In genomic region chr19:45883586-45883880, GRCh38 we compare ENCODE assay signal across 1 cellular context.
TF ChIP-seq lines count a peak whose summit lies in the region.

No MANE protein-coding gene starts in this region.

TF ChIP-seq in GM23338, 12 proteins besides CTCF, POLR2A, EP300 and RAD21 (continued from another document):
- TF ChIP-seq, protein P1, sequence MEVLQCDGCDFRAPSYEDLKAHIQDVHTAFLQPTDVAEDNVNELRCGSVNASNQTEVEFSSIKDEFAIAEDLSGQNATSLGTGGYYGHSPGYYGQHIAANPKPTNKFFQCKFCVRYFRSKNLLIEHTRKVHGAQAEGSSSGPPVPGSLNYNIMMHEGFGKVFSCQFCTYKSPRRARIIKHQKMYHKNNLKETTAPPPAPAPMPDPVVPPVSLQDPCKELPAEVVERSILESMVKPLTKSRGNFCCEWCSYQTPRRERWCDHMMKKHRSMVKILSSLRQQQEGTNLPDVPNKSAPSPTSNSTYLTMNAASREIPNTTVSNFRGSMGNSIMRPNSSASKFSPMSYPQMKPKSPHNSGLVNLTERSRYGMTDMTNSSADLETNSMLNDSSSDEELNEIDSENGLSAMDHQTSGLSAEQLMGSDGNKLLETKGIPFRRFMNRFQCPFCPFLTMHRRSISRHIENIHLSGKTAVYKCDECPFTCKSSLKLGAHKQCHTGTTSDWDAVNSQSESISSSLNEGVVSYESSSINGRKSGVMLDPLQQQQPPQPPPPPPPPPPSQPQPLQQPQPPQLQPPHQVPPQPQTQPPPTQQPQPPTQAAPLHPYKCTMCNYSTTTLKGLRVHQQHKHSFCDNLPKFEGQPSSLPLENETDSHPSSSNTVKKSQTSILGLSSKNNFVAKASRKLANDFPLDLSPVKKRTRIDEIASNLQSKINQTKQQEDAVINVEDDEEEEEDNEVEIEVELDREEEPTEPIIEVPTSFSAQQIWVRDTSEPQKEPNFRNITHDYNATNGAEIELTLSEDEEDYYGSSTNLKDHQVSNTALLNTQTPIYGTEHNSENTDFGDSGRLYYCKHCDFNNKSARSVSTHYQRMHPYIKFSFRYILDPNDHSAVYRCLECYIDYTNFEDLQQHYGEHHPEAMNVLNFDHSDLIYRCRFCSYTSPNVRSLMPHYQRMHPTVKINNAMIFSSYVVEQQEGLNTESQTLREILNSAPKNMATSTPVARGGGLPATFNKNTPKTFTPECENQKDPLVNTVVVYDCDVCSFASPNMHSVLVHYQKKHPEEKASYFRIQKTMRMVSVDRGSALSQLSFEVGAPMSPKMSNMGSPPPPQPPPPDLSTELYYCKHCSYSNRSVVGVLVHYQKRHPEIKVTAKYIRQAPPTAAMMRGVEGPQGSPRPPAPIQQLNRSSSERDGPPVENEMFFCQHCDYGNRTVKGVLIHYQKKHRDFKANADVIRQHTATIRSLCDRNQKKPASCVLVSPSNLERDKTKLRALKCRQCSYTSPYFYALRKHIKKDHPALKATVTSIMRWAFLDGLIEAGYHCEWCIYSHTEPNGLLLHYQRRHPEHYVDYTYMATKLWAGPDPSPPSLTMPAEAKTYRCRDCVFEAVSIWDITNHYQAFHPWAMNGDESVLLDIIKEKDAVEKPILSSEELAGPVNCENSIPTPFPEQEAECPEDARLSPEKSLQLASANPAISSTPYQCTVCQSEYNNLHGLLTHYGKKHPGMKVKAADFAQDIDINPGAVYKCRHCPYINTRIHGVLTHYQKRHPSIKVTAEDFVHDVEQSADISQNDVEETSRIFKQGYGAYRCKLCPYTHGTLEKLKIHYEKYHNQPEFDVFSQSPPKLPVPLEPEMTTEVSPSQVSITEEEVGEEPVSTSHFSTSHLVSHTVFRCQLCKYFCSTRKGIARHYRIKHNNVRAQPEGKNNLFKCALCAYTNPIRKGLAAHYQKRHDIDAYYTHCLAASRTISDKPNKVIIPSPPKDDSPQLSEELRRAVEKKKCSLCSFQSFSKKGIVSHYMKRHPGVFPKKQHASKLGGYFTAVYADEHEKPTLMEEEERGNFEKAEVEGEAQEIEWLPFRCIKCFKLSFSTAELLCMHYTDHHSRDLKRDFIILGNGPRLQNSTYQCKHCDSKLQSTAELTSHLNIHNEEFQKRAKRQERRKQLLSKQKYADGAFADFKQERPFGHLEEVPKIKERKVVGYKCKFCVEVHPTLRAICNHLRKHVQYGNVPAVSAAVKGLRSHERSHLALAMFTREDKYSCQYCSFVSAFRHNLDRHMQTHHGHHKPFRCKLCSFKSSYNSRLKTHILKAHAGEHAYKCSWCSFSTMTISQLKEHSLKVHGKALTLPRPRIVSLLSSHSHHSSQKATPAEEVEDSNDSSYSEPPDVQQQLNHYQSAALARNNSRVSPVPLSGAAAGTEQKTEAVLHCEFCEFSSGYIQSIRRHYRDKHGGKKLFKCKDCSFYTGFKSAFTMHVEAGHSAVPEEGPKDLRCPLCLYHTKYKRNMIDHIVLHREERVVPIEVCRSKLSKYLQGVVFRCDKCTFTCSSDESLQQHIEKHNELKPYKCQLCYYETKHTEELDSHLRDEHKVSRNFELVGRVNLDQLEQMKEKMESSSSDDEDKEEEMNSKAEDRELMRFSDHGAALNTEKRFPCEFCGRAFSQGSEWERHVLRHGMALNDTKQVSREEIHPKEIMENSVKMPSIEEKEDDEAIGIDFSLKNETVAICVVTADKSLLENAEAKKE (CRISPR knock-in tag; IDR thresholded peaks at IDR 0.05) = no peak
- no peak for TF ChIP-seq ZNF331 (CRISPR knock-in tag; IDR thresholded peaks at IDR 0.05; ENCODE audit: low read depth)
- TF ChIP-seq NANOG (IDR thresholded peaks at IDR 0.05; ENCODE audit: borderline replicate concordance) = no peak
- no peak for TF ChIP-seq STAT1 (IDR thresholded peaks at IDR 0.05; ENCODE audit: unreplicated experiment)
- TF ChIP-seq ZNF114 (CRISPR knock-in tag; IDR thresholded peaks at IDR 0.05) = no peak
